ENCODE assay signal across 22 cellular contexts in genomic region chr1:186079084-186079684, GRCh38.
"Had no signal": no experiment of that assay in that cellular context is flagged by ENCODE, and none has a peak within 500 bp of the region (broad histone marks: within the 10 kb centered on the region; RNA-seq: fewer than 3 reads in every experiment).

No MANE protein-coding gene starts in this region.

- DNase-seq: activated CD4-positive, alpha-beta T cell treated with anti-CD3 and anti-CD28 coated beads, Interleukin-2, amount 10 ng/mL, durations not matched to agents 24 days and 14 days; activated CD4-positive, CD25-positive, alpha-beta regulatory T cell; activated CD8-positive, alpha-beta memory T cell treated with anti-CD3 and anti-CD28 coated beads, Interleukin-2, amount 50 U/mL, for 48 hours; activated gamma-delta T cell treated with Interleukin-2 at 50 U/mL for 16 hours; amniotic stem cell; caudate nucleus; colonic mucosa; effector CD4-positive, alpha-beta T cell; gastrocnemius medialis; kidney glomerular epithelial cell; left ventricle myocardium superior; mesendoderm; upper lobe of right lung had no signal

- H3K4me3 Mint-ChIP-seq: activated CD4-positive, alpha-beta T cell treated with anti-CD3 and anti-CD28 coated beads, Interleukin-2, amount 10 ng/mL, durations not matched to agents 24 days and 14 days; activated naive CD8-positive, alpha-beta T cell; activated T-cell treated with anti-CD3 and anti-CD28 coated beads, Interleukin-2, amount 50 U/mL, for 72 hours; natural killer cell treated with Interleukin-12 subunit alpha and Interleukin-12 subunit beta and Interleukin-15 and Interleukin-18, amount 100 ng/mL, for 72 hours; T-helper 2 cell treated with Interferon-gamma antibody and Interleukin-4, amounts not matched to agents 5 μg/mL and 100 μg/mL, for 36 hours had no signal

- H3K27ac Mint-ChIP-seq: activated CD4-positive, alpha-beta T cell treated with anti-CD3 and anti-CD28 coated beads, Interleukin-2, amount 10 ng/mL, durations not matched to agents 24 days and 14 days; activated naive CD8-positive, alpha-beta T cell; activated T-cell treated with anti-CD3 and anti-CD28 coated beads, Interleukin-2, amount 50 U/mL, for 72 hours; natural killer cell treated with Interleukin-12 subunit alpha and Interleukin-12 subunit beta and Interleukin-15 and Interleukin-18, amount 100 ng/mL, for 72 hours; progenitor cell of endocrine pancreas; T-helper 2 cell treated with Interferon-gamma antibody and Interleukin-4, amounts not matched to agents 5 μg/mL and 100 μg/mL, for 36 hours had no signal

- H3K36me3 Mint-ChIP-seq: activated naive CD8-positive, alpha-beta T cell; natural killer cell treated with Interleukin-12 subunit alpha and Interleukin-12 subunit beta and Interleukin-15 and Interleukin-18, amount 100 ng/mL, for 72 hours had no signal

- H3K9me3 Mint-ChIP-seq: activated CD4-positive, alpha-beta T cell treated with anti-CD3 and anti-CD28 coated beads, Interleukin-2, amount 10 ng/mL, durations not matched to agents 24 days and 14 days; activated T-cell treated with anti-CD3 and anti-CD28 coated beads, Interleukin-2, amount 50 U/mL, for 72 hours; natural killer cell treated with Interleukin-12 subunit alpha and Interleukin-12 subunit beta and Interleukin-15 and Interleukin-18, amount 100 ng/mL, for 72 hours; T-helper 2 cell treated with Interferon-gamma antibody and Interleukin-4, amounts not matched to agents 5 μg/mL and 100 μg/mL, for 36 hours had no signal

- H3K36me3 ChIP-seq: colonic mucosa, gastrocnemius medialis, upper lobe of right lung had no signal

- H3K27ac ChIP-seq: colonic mucosa, gastrocnemius medialis, hepatocyte, upper lobe of right lung had no signal

- H3K9me3 ChIP-seq: colonic mucosa, gastrocnemius medialis, thoracic aorta, upper lobe of right lung had no signal

- H3K4me1 ChIP-seq: colonic mucosa, upper lobe of right lung had no signal

- H3K4me2 ChIP-seq: hepatocyte had no signal

- H3K27me3 Mint-ChIP-seq: natural killer cell treated with Interleukin-12 subunit alpha and Interleukin-12 subunit beta and Interleukin-15 and Interleukin-18, amount 100 ng/mL, for 72 hours; progenitor cell of endocrine pancreas had no signal

- ATAC-seq: gastrocnemius medialis, left ventricle myocardium superior, right cardiac atrium, upper lobe of right lung had no signal

- H2AFZ ChIP-seq: hepatocyte had no signal

- H3K27me3 ChIP-seq: colonic mucosa, gastrocnemius medialis, hepatocyte, upper lobe of right lung had no signal

- H3K4me3 ChIP-seq: colonic mucosa, gastrocnemius medialis, hepatocyte, smooth muscle cell, thoracic aorta, upper lobe of right lung had no signal
